In the genomic region with DNA sequence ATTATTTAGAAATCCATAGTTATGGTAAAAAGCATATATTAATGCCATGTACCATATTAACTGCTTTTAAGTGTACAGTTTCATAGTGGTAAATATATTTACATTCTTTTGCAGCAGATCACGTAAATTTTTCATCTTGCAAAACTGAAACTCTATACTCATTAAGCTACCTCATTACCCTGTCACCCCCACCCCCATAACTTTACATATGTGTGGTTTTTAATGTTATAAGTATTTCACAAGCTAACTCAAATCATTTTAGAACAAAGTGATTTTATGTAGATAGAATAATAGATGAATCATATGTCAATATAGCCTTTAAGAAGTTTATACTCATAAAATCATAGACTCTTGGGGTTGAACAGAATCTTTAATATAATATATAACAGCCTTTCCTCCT, we compare ENCODE assay signal across 26 cellular contexts. TPM values are rescaled to one million over a fixed set of nuclear protein-coding genes. Genes with fewer than 3 reads are reported as not detected.
"Had no signal": no experiment of that assay in that cellular context is flagged by ENCODE, and none has a peak within 500 bp of the region (broad histone marks: within the 10 kb centered on the region; RNA-seq: fewer than 3 reads in every experiment).

No MANE protein-coding gene starts in this region.

- H3K9me3 Mint-ChIP-seq: activated CD4-positive, alpha-beta T cell treated with anti-CD3 and anti-CD28 coated beads, Interleukin-2, amount 10 ng/mL, durations not matched to agents 7 days and 5 days; activated naive CD4-positive, alpha-beta T cell treated with anti-CD3 and anti-CD28 coated beads, Interleukin-2, amount 50 U/mL, for 24 hours; activated T-cell treated with anti-CD3 and anti-CD28 coated beads, Interleukin-2, amount 50 U/mL, for 24 hours had no signal

- H3K36me3 ChIP-seq: ascending aorta, breast epithelium, cardiac muscle cell, colonic mucosa, esophagus squamous epithelium, gastroesophageal sphincter, heart right ventricle had no signal

- H3K4me3 ChIP-seq: ascending aorta, breast epithelium, cardiac muscle cell, colonic mucosa, esophagus squamous epithelium, gastroesophageal sphincter, heart right ventricle had no signal

- H3K27me3 ChIP-seq: ascending aorta, breast epithelium, cardiac muscle cell, colonic mucosa, esophagus squamous epithelium, gastroesophageal sphincter, heart right ventricle had no signal

- H3K4me1 ChIP-seq: ascending aorta, breast epithelium, colonic mucosa, esophagus squamous epithelium, gastroesophageal sphincter had no signal

- H3K27me3 Mint-ChIP-seq: activated CD4-positive, alpha-beta memory T cell treated with anti-CD3 and anti-CD28 coated beads, Interleukin-2, amount 10 ng/mL, durations not matched to agents 7 days and 5 days; activated CD4-positive, alpha-beta T cell treated with anti-CD3 and anti-CD28 coated beads, Interleukin-2, amount 10 ng/mL, durations not matched to agents 7 days and 5 days; activated CD8-positive, alpha-beta memory T cell treated with anti-CD3 and anti-CD28 coated beads, Interleukin-2, amount 10 ng/mL, durations not matched to agents 7 days and 5 days; activated naive CD4-positive, alpha-beta T cell treated with anti-CD3 and anti-CD28 coated beads, Interleukin-2, amount 50 U/mL, for 24 hours; activated naive CD8-positive, alpha-beta T cell treated with anti-CD3 and anti-CD28 coated beads for 36 hours had no signal

- H3K27ac Mint-ChIP-seq: activated CD4-positive, alpha-beta memory T cell treated with anti-CD3 and anti-CD28 coated beads, Interleukin-2, amount 10 ng/mL, durations not matched to agents 7 days and 5 days; activated CD4-positive, alpha-beta T cell treated with anti-CD3 and anti-CD28 coated beads, Interleukin-2, amount 10 ng/mL, durations not matched to agents 7 days and 5 days; activated CD8-positive, alpha-beta memory T cell treated with anti-CD3 and anti-CD28 coated beads, Interleukin-2, amount 10 ng/mL, durations not matched to agents 7 days and 5 days; activated naive CD4-positive, alpha-beta T cell treated with anti-CD3 and anti-CD28 coated beads for 36 hours; activated naive CD4-positive, alpha-beta T cell treated with anti-CD3 and anti-CD28 coated beads, Interleukin-2, amount 50 U/mL, for 24 hours; activated naive CD8-positive, alpha-beta T cell treated with anti-CD3 and anti-CD28 coated beads for 36 hours; activated T-cell treated with anti-CD3 and anti-CD28 coated beads, Interleukin-2, amount 50 U/mL, for 24 hours; brain had no signal

- H3K9me3 ChIP-seq: ascending aorta, breast epithelium, colonic mucosa, esophagus squamous epithelium, gastroesophageal sphincter, heart right ventricle had no signal

- ATAC-seq: activated CD8-positive, alpha-beta memory T cell treated with anti-CD3 and anti-CD28 coated beads, Interleukin-2, amount 10 ng/mL, durations not matched to agents 7 days and 5 days; gastroesophageal sphincter; heart right ventricle had no signal

- H3K4me1 Mint-ChIP-seq: brain had no signal

- H3K27ac ChIP-seq: ascending aorta, breast epithelium, cardiac muscle cell, colonic mucosa, epithelial cell of prostate, esophagus squamous epithelium, gastroesophageal sphincter, heart right ventricle had no signal

- DNase-seq: activated CD4-positive, alpha-beta memory T cell treated with anti-CD3 and anti-CD28 coated beads, Interleukin-2, amount 10 ng/mL, durations not matched to agents 7 days and 5 days; activated CD4-positive, alpha-beta T cell treated with anti-CD3 and anti-CD28 coated beads, Interleukin-2, amount 10 ng/mL, durations not matched to agents 7 days and 5 days; activated CD4-positive, alpha-beta T cell treated with anti-CD3 and anti-CD28 coated beads, Interleukin-2, amount 50 U/mL, for 4 hours; activated CD4-positive, CD25-positive, alpha-beta regulatory T cell; activated CD8-positive, alpha-beta memory T cell treated with anti-CD3 and anti-CD28 coated beads, Interleukin-2, amount 10 ng/mL, durations not matched to agents 7 days and 5 days; activated CD8-positive, alpha-beta memory T cell treated with anti-CD3 and anti-CD28 coated beads, Interleukin-2, amount 50 U/mL, for 4 hours; activated effector memory CD4-positive, alpha-beta T cell treated with anti-CD3 and anti-CD28 coated beads, Interleukin-2, amount 50 U/mL, for 16 hours; activated naive CD4-positive, alpha-beta T cell treated with anti-CD3 and anti-CD28 coated beads for 36 hours; activated naive CD8-positive, alpha-beta T cell treated with anti-CD3 and anti-CD28 coated beads for 36 hours; activated T-cell treated with anti-CD3 and anti-CD28 coated beads, Interleukin-2, amount 50 U/mL, for 24 hours; central memory CD4-positive, alpha-beta T cell; cerebellar nuclear complex; colonic mucosa; effector CD8-positive, alpha-beta T cell; esophagus squamous epithelium; foreskin melanocyte; heart right ventricle had no signal

- H3K36me3 Mint-ChIP-seq: activated CD8-positive, alpha-beta memory T cell treated with anti-CD3 and anti-CD28 coated beads, Interleukin-2, amount 10 ng/mL, durations not matched to agents 7 days and 5 days; activated naive CD4-positive, alpha-beta T cell treated with anti-CD3 and anti-CD28 coated beads, Interleukin-2, amount 50 U/mL, for 24 hours; brain had no signal

- H3K4me3 Mint-ChIP-seq: activated CD4-positive, alpha-beta memory T cell treated with anti-CD3 and anti-CD28 coated beads, Interleukin-2, amount 10 ng/mL, durations not matched to agents 7 days and 5 days; activated CD4-positive, alpha-beta T cell treated with anti-CD3 and anti-CD28 coated beads, Interleukin-2, amount 10 ng/mL, durations not matched to agents 7 days and 5 days; activated CD8-positive, alpha-beta memory T cell treated with anti-CD3 and anti-CD28 coated beads, Interleukin-2, amount 10 ng/mL, durations not matched to agents 7 days and 5 days; activated naive CD4-positive, alpha-beta T cell treated with anti-CD3 and anti-CD28 coated beads for 36 hours; activated naive CD4-positive, alpha-beta T cell treated with anti-CD3 and anti-CD28 coated beads, Interleukin-2, amount 50 U/mL, for 24 hours; activated naive CD8-positive, alpha-beta T cell treated with anti-CD3 and anti-CD28 coated beads for 36 hours; activated T-cell treated with anti-CD3 and anti-CD28 coated beads, Interleukin-2, amount 50 U/mL, for 24 hours; brain had no signal

RNA-seq across cellular contexts. Expression of gene TP63, which starts 7.1 kb away (rescaled TPM):
- total RNA-seq: activated naive CD8-positive, alpha-beta T cell treated with anti-CD3 and anti-CD28 coated beads for 36 hours; ascending aorta; cardiac muscle cell; colonic mucosa; endothelial cell of umbilical vein; fibroblast of lung had no signal
- polyA plus RNA-seq: cardiac muscle cell, endothelial cell of umbilical vein had no signal
